In the genomic region with DNA sequence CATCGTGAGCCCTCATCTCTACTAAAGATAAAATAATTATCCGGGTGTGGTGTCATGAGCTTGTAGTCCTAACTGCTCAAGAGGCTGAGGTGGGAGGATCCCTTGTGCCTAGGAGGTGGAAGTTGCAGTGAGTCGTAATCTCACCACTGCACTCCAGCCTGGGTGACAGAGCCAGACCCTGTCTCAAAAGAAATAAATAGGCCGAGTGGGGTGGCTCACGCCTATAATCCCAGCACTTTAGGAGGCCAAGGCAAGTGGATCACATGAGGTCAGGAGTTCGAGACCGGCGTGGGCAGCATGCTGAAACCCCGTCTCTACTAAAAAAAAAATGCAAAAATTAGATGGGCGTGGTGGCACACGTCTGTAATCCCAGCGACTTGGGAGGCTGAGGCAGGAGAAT, we compare ENCODE assay signal across 21 cellular contexts.
"Had no signal": no experiment of that assay in that cellular context is flagged by ENCODE, and none has a peak within 500 bp of the region (broad histone marks: within the 10 kb centered on the region; RNA-seq: fewer than 3 reads in every experiment).

No MANE protein-coding gene starts in this region.

- H3K4me2 ChIP-seq: KMS-11, SK-N-SH had no signal

- DNase-seq: IMR-90; Kasumi-1; MM.1S; NCI-H1092 treated with DMSO at 0.1 percent for 48 hours; NCI-H1436; NCI-H187; NCI-H2029; NCI-H2081 treated with DMSO at 0.1 percent for 48 hours; NCI-H2171; NCI-H226; NCI-H446; NCI-H510A; NCI-H524 treated with DMSO at 0.1 percent for 48 hours; NCI-H69; NCI-H774; NK-92 treated with Interleukin-12 subunit alpha and Interleukin-12 subunit beta, amount 100 ng/mL, for 24 hours; PC-3; SHP77; SK-N-SH had no signal

- H3K27ac ChIP-seq: KMS-11, RWPE1 had no signal

- H3K9ac ChIP-seq: KMS-11, SK-N-SH had no signal
